11 cellular contexts compared by ENCODE assay signal in the genomic region with DNA sequence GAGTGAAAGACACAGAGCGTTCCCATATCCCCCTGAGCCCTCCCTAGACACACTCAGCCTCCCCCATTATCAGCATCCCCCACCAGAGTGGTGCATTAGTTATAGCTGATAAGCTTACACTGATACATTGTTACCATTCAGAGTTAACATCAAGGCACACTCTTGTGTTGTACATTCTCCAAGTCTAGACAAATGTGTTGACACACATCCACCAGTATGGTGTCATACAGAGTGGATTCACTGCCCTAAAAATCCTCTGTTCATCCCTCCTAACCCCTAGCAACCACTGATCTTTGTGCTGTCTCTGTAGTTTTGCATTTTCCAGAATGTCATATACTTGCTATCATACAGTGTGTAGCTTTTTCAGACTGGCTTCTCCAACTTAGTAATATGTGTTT.
DNase-seq lines count a peak whose midpoint lies in the region; ATAC-seq and TF ChIP-seq lines count a peak whose summit lies in the region.
"Had no signal": no experiment of that assay in that cellular context is flagged by ENCODE, and none has a peak within 500 bp of the region (broad histone marks: within the 10 kb centered on the region; RNA-seq: fewer than 3 reads in every experiment).

No MANE protein-coding gene starts in this region.

- CTCF ChIA-PET in activated CD4-positive, alpha-beta memory T cell treated with anti-CD3 and anti-CD28 coated beads for 36 hours (lab: Charles Lee) = interaction anchor here (2.0 kb wide), 1 partner anchor 194 kb away, joined by 5 read pairs; no protein-coding TSS in a partner anchor

- peaks cover 0 to 37% (median 22%) of the 10 kb centered on the region in 12 donors for H3K4me1 ChIP-seq in heart left ventricle
- peaks cover 0 to 20% (median 3%) of the 10 kb centered on the region in 6 donors for H3K4me1 ChIP-seq in spleen
- no peaks in the 10 kb centered on the region for H3K4me1 ChIP-seq in ovary (ENCODE audit: insufficient read depth)

- H3K36me3 ChIP-seq in heart left ventricle (peaks cover 0 to 33% (median 7%) of the 10 kb centered on the region in 9 donors), spleen (no peaks in the 10 kb centered on the region), ovary (no peaks in the 10 kb centered on the region)
- H3K36me3 ChIP-seq: MG63 had no signal

- H3K27me3 ChIP-seq in heart left ventricle (no peaks in the 10 kb centered on the region), spleen (replicated peaks in 1 of 7) (no peaks in the 10 kb centered on the region), ovary (no peaks in the 10 kb centered on the region)
- H3K27me3 ChIP-seq: MG63 had no signal

- no peak for TF ChIP-seq CTCF in heart left ventricle (IDR thresholded peaks at IDR 0.05)
- no peak for TF ChIP-seq CTCF in spleen (IDR thresholded peaks at IDR 0.05 in 8 of 11, conservative IDR thresholded peaks at IDR 0.05 in 3 of 11)
- no peak for TF ChIP-seq CTCF in ovary (IDR thresholded peaks at IDR 0.05)

- no peaks in the 10 kb centered on the region for H3K27me3 Mint-ChIP-seq in activated CD4-positive, alpha-beta memory T cell treated with anti-CD3 and anti-CD28 coated beads for 36 hours

- WGBS in heart left ventricle, 4 donors = 77 to 95% (median 84%) methylated on average over 1 of the region's 1 CpG
- WGBS in spleen, 5 donors = 84 to 93% (median 88%) methylated on average over 1 of the region's 1 CpG
- 84 to 96% (median 89%) methylated on average over 1 of the region's 1 CpG for WGBS in ovary, 3 donors

- TF ChIP-seq POLR2A in heart left ventricle (IDR thresholded peaks at IDR 0.05) (no peak), spleen (IDR thresholded peaks at IDR 0.05) (no peak), ovary (IDR thresholded peaks at IDR 0.05) (no peak)

- no peaks in the 10 kb centered on the region for H3K9me3 Mint-ChIP-seq in activated CD4-positive, alpha-beta memory T cell treated with anti-CD3 and anti-CD28 coated beads for 36 hours

- H3K4me3 ChIP-seq in heart left ventricle (peak overlapping the region in 9 of 12 donors; percentile 25 to 56 (median 37)), spleen (peak overlapping the region in 1 of 8 donors; percentile 41), ovary (no peak overlapping the region)
- H3K4me3 ChIP-seq: MG63 had no signal

- no peak for DNase-seq in activated CD4-positive, alpha-beta memory T cell treated with anti-CD3 and anti-CD28 coated beads for 36 hours
- DNase-seq in heart left ventricle = no peak
- no peak for DNase-seq in spleen
- no peak for DNase-seq in NCI-H82 treated with DMSO at 0.1 percent for 48 hours (lab: John Stamatoyannopoulos, UW; ENCODE audit: unreplicated experiment)
- no peak for DNase-seq in ovary
- DNase-seq in amygdala (lab: John Stamatoyannopoulos, UW) = no peak
- DNase-seq: cerebellar nuclear complex, MG63, midbrain had no signal

- H3K27ac ChIP-seq in heart left ventricle = peak overlapping the region; percentile 58 to 90 (median 80)
- peak overlapping the region; percentile 68 to 89 (median 84) for H3K27ac ChIP-seq in spleen
- H3K27ac ChIP-seq in ovary = no peak overlapping the region

- H3K9me3 ChIP-seq in heart left ventricle = no peaks in the 10 kb centered on the region
- no peaks in the 10 kb centered on the region for H3K9me3 ChIP-seq in spleen
- H3K9me3 ChIP-seq in ovary = no peaks in the 10 kb centered on the region
- H3K9me3 ChIP-seq: MG63 had no signal

- H3K4me3 Mint-ChIP-seq in activated CD4-positive, alpha-beta memory T cell treated with anti-CD3 and anti-CD28 coated beads for 36 hours = peak overlapping the region; percentile 60

- POLR2A ChIA-PET in activated CD4-positive, alpha-beta memory T cell treated with anti-CD3 and anti-CD28 coated beads for 36 hours (lab: Charles Lee) = interaction anchor here (0.9 kb wide), 1 partner anchor 17 kb away, joined by 3 read pairs; no protein-coding TSS in a partner anchor

- intact Hi-C loops in activated CD4-positive, alpha-beta memory T cell treated with anti-CD3 and anti-CD28 coated beads for 36 hours (cut with micrococcal nuclease) = loop anchor here (2.0 kb wide), 1 partner anchor 17 kb away; no protein-coding TSS in a partner anchor
- intact Hi-C loops in heart left ventricle (cut with DNase I) = no loop called here
- intact Hi-C loops in spleen (cut with DNase I; ENCODE audit: low total_unique reads) = no loop called here
- intact Hi-C loops in ovary (cut with DNase I) = no loop called here

- H3K4me1 Mint-ChIP-seq in activated CD4-positive, alpha-beta memory T cell treated with anti-CD3 and anti-CD28 coated beads for 36 hours (ENCODE audit: low read depth) = peaks cover 17% of the 10 kb centered on the region

- H3K36me3 Mint-ChIP-seq in activated CD4-positive, alpha-beta memory T cell treated with anti-CD3 and anti-CD28 coated beads for 36 hours = peaks cover 2% of the 10 kb centered on the region

- H3K27ac Mint-ChIP-seq in activated CD4-positive, alpha-beta memory T cell treated with anti-CD3 and anti-CD28 coated beads for 36 hours = peak overlapping the region; percentile 91

- ATAC-seq in GM21576 (IDR thresholded peaks at IDR 0.05; ENCODE audit: unreplicated experiment) (peak; percentile 12), heart left ventricle (peak in 3 of 4 donors; percentile 4 to 27 (median 27)), GM18517 (IDR thresholded peaks at IDR 0.05; ENCODE audit: unreplicated experiment) (no peak)

- TF ChIP-seq EP300 in ovary (IDR thresholded peaks at IDR 0.05) = no peak

Comparison
In these comparisons a context has a peak if more than half of its experiments do, and no peak if none do; other contexts are left out.
1. H3K27ac ChIP-seq: peak in heart left ventricle (12 of 12) and spleen (8 of 8); none in ovary (0 of 2).